20 cellular contexts compared by ENCODE assay signal in genomic region chr9:128529191-128529590, GRCh38. TPM values are rescaled to one million over a fixed set of nuclear protein-coding genes. Genes with fewer than 3 reads are reported as not detected.
DNase-seq lines count a peak whose midpoint lies in the region; ATAC-seq, FAIRE-seq and TF ChIP-seq lines count a peak whose summit lies in the region.
"Had no signal": no experiment of that assay in that cellular context is flagged by ENCODE, and none has a peak within 500 bp of the region (broad histone marks: within the 10 kb centered on the region; RNA-seq: fewer than 3 reads in every experiment).

No MANE protein-coding gene starts in this region.

- in situ Hi-C loops in HepG2 (cut with HindIII; ENCODE audit: extremely low pct_ligation_motif_present, low pct_unique_long_range_greater_than_20kb), result no loop called here

- H3K27me3 ChIP-seq in right lobe of liver, result no peaks in the 10 kb centered on the region
- H3K27me3 ChIP-seq in HepG2 (ENCODE audit: control insufficient read depth in 1 of 2, insufficient read depth in 2 of 2, low read length in 2 of 2), result no peaks in the 10 kb centered on the region
- no peaks in the 10 kb centered on the region for H3K27me3 ChIP-seq in endothelial cell of umbilical vein (ENCODE audit: control insufficient read depth in 2 of 2, insufficient read depth in 2 of 2, low read length in 2 of 2)
- no peaks in the 10 kb centered on the region for H3K27me3 ChIP-seq in spleen (replicated peaks in 1 of 7)
- H3K27me3 ChIP-seq in heart right ventricle, result no peaks in the 10 kb centered on the region
- H3K27me3 ChIP-seq: BE2C had no signal

- WGBS in right lobe of liver (ENCODE audit: insufficient coverage, low coverage, low lambda C conversion rate, missing lambda C conversion rate), result 63% methylated on average over 3 of the region's 4 CpGs
- WGBS in HepG2 (ENCODE audit: low lambda C conversion rate), result 92% methylated on average over 4 of the region's 4 CpGs
- 57 to 74% (median 63%) methylated on average over 4 of the region's 4 CpGs for WGBS in spleen, 5 donors
- WGBS in heart right ventricle, 2 donors, result 64 to 70% methylated on average over 4 of the region's 4 CpGs

- H3K36me3 ChIP-seq in right lobe of liver (peaks cover 5 to 77% (median 17%) of the 10 kb centered on the region in 4 donors), HepG2 (replicated peaks in 1 of 2; ENCODE audit: control insufficient read depth in 1 of 2, insufficient read depth in 2 of 2, low read length in 2 of 2) (peaks cover 13 to 53% of the 10 kb centered on the region in 2 experiments), endothelial cell of umbilical vein (ENCODE audit: control insufficient read depth in 2 of 2, extremely low read depth in 1 of 2, insufficient read depth in 2 of 2, low read length in 2 of 2) (peaks cover 5 to 8% of the 10 kb centered on the region in 2 experiments), spleen (peaks cover 0 to 100% (median 95%) of the 10 kb centered on the region in 6 donors), heart right ventricle (peaks cover 0 to 100% (median 73%) of the 10 kb centered on the region in 9 donors)

- POLR2A ChIA-PET in HepG2 (lab: Yijun Ruan, JAX) (no interaction called here), endothelial cell of umbilical vein (lab: Charles Lee) (interaction anchor here (1.3 kb wide), 1 partner anchor 25 kb away, joined by 3 read pairs; no protein-coding TSS in a partner anchor)

- H3K4me2 ChIP-seq in HepG2 (ENCODE audit: low read depth, low read length) (no peak overlapping the region), endothelial cell of umbilical vein (ENCODE audit: insufficient read depth, low read length) (peak overlapping the region; percentile 1)

- TF ChIP-seq CTCF in right lobe of liver (IDR thresholded peaks at IDR 0.05), result no peak
- TF ChIP-seq CTCF in HepG2 (CRISPR knock-in tag; IDR thresholded peaks at IDR 0.05), result no peak
- no peak for TF ChIP-seq CTCF in endothelial cell of umbilical vein (IDR thresholded peaks at IDR 0.05; ENCODE audit: extremely low read depth in 1 of 2, insufficient read depth in 1 of 2, low read depth in 1 of 2, low read length in 2 of 2)
- TF ChIP-seq CTCF in spleen (IDR thresholded peaks at IDR 0.05 in 8 of 11, conservative IDR thresholded peaks at IDR 0.05 in 3 of 11), result no peak
- TF ChIP-seq CTCF in heart right ventricle (IDR thresholded peaks at IDR 0.05), result no peak

- BruUV-seq in HepG2 (replicated peaks; lab: Mats Ljungman, UMichigan) (no TSS peak), endothelial cell of umbilical vein (replicated peaks; lab: Mats Ljungman, UMichigan) (no TSS peak)

- H3K4me1 ChIP-seq in right lobe of liver (no peaks in the 10 kb centered on the region), HepG2 (ENCODE audit: insufficient read depth, low read length) (no peaks in the 10 kb centered on the region), endothelial cell of umbilical vein (ENCODE audit: control insufficient read depth, extremely low read depth, insufficient read depth, low read length) (peaks cover 14% of the 10 kb centered on the region), spleen (peaks cover 0 to 7% (median 0%) of the 10 kb centered on the region in 6 donors), heart right ventricle (no peaks in the 10 kb centered on the region)
- H3K4me1 ChIP-seq: BE2C had no signal

- H4K20me1 ChIP-seq in HepG2 (ENCODE audit: insufficient read depth, low read length) (no peaks in the 10 kb centered on the region), endothelial cell of umbilical vein (replicated peaks; ENCODE audit: control insufficient read depth, extremely low read depth, insufficient read depth, low read length) (no peaks in the 10 kb centered on the region)

- no peak for TF ChIP-seq RAD21 in HepG2 (CRISPR knock-in tag; IDR thresholded peaks at IDR 0.05)

- H3K27ac ChIP-seq in right lobe of liver, result no peak overlapping the region
- no peak overlapping the region for H3K27ac ChIP-seq in HepG2 (ENCODE audit: extremely low read length, insufficient read depth, low read length)
- peak overlapping the region; percentile 25 for H3K27ac ChIP-seq in endothelial cell of umbilical vein (ENCODE audit: insufficient read depth, low read depth, low read length)
- H3K27ac ChIP-seq in spleen, result peak overlapping the region in 5 of 8 donors; percentile 4 to 50 (median 28)
- no peak overlapping the region for H3K27ac ChIP-seq in heart right ventricle

- peak; percentile 22 to 84 (median 53) for ATAC-seq in right lobe of liver
- ATAC-seq in HepG2, result no peak
- no peak for ATAC-seq in heart right ventricle
- ATAC-seq: CD8-positive, alpha-beta T cell had no signal

- no peak for FAIRE-seq in HepG2 (lab: Jason Lieb, UNC)
- peak; percentile 84 for FAIRE-seq in endothelial cell of umbilical vein (lab: Jason Lieb, UNC)
- FAIRE-seq: D721Med had no signal

- TF ChIP-seq POLR2A in right lobe of liver (IDR thresholded peaks at IDR 0.05) (no peak), HepG2 (IDR thresholded peaks at IDR 0.05; ENCODE audit: insufficient read depth in 1 of 2, low read depth in 2 of 2, low read length in 2 of 2) (no peak), endothelial cell of umbilical vein (IDR thresholded peaks at IDR 0.05; ENCODE audit: low read depth, low read length) (no peak), spleen (IDR thresholded peaks at IDR 0.05) (no peak)

- H3K9ac ChIP-seq in HepG2 (ENCODE audit: insufficient read depth, low read depth, low read length) (no peak overlapping the region), endothelial cell of umbilical vein (replicated peaks; ENCODE audit: extremely low read depth, insufficient read depth, low read length) (no peak overlapping the region)

- H3K9me3 ChIP-seq in right lobe of liver, result no peaks in the 10 kb centered on the region
- H3K9me3 ChIP-seq in HepG2 (ENCODE audit: low read length), result no peaks in the 10 kb centered on the region
- H3K9me3 ChIP-seq in endothelial cell of umbilical vein (replicated peaks; ENCODE audit: control insufficient read depth, insufficient read depth, low read length), result no peaks in the 10 kb centered on the region
- no peaks in the 10 kb centered on the region for H3K9me3 ChIP-seq in spleen
- no peaks in the 10 kb centered on the region for H3K9me3 ChIP-seq in heart right ventricle
- H3K9me3 ChIP-seq: BE2C had no signal

- DNase-seq in right lobe of liver (no peak), HepG2 (ENCODE audit: low spot score) (no peak), M059J (ENCODE audit: low read depth) (peak; percentile 15), endothelial cell of umbilical vein (ENCODE audit: low read depth, low spot score) (peak; percentile 20), spleen (no peak), heart right ventricle (no peak), NK-92 (lab: John Stamatoyannopoulos, UW; ENCODE audit: unreplicated experiment) (no peak), iPS-NIHi11 (ENCODE audit: low spot score) (no peak)
- DNase-seq: BE2C; CD8-positive, alpha-beta T cell; DMS79; H9; NCI-H1417; NCI-H1930; NCI-H2171; NCI-H446; NCI-H69; NK-92 treated with Interleukin-12 subunit alpha and Interleukin-12 subunit beta, amount 100 ng/mL, for 24 hours; SIG-M5 had no signal

- dilution Hi-C loops in endothelial cell of umbilical vein (cut with MboI; ENCODE audit: extremely low pct_ligation_motif_present, low sequenced_read_pairs), result no loop called here

- TF ChIP-seq EP300 in HepG2 (IDR thresholded peaks at IDR 0.05; ENCODE audit: low read depth in 2 of 2, low read length in 2 of 2), result no peak
- no peak for TF ChIP-seq EP300 in HepG2 (CRISPR knock-in tag; IDR thresholded peaks at IDR 0.05; ENCODE audit: borderline replicate concordance)

- no peak overlapping the region for H3K4me3 ChIP-seq in right lobe of liver
- H3K4me3 ChIP-seq in HepG2 (replicated peaks in 1 of 3; ENCODE audit: insufficient read depth in 1 of 3, low read depth in 2 of 3, low read length in 3 of 3), result no peak overlapping the region
- no peak overlapping the region for H3K4me3 ChIP-seq in endothelial cell of umbilical vein (replicated peaks in 1 of 3; ENCODE audit: insufficient read depth in 1 of 3, low read depth in 1 of 3, low read length in 3 of 3)
- no peak overlapping the region for H3K4me3 ChIP-seq in spleen
- no peak overlapping the region for H3K4me3 ChIP-seq in heart right ventricle

- CTCF ChIA-PET in HepG2 (lab: Yijun Ruan, JAX; ENCODE audit: low intra/inter-chr PET ratio, low total read pairs), result no interaction called here
- CTCF ChIA-PET in endothelial cell of umbilical vein (lab: Charles Lee), result interaction anchor here (1.2 to 3.9 kb wide), 4 partner anchors 8 to 90 kb away, joined by 4 to 11 read pairs (median 6); partner anchors contain the start of gene GLE1

- intact Hi-C loops in right lobe of liver (cut with DNase I), result loop anchor here in 1 of 2 donors (10.0 kb wide), 1 partner anchor 56 kb away; no protein-coding TSS in a partner anchor
- intact Hi-C loops in HepG2 (cut with micrococcal nuclease; ENCODE audit: unreplicated experiment), result no loop called here
- intact Hi-C loops in endothelial cell of umbilical vein (cut with micrococcal nuclease), result no loop called here
- intact Hi-C loops in spleen (cut with DNase I; ENCODE audit: low total_unique reads), result no loop called here
- intact Hi-C loops in heart right ventricle (cut with DNase I), result loop anchor here in 3 of 10 donors (5.0 to 10.0 kb wide), 4 partner anchors 54 to 1092 kb away; no protein-coding TSS in a partner anchor

- H3K9me1 ChIP-seq in endothelial cell of umbilical vein (replicated peaks; ENCODE audit: control insufficient read depth, extremely low read depth, insufficient read depth, low read length), result no peaks in the 10 kb centered on the region

- H3K79me2 ChIP-seq in HepG2 (ENCODE audit: insufficient read depth, low read length), result no peaks in the 10 kb centered on the region
- no peaks in the 10 kb centered on the region for H3K79me2 ChIP-seq in endothelial cell of umbilical vein (ENCODE audit: control insufficient read depth, insufficient read depth, low read length)

- no peak overlapping the region for H2AFZ ChIP-seq in HepG2 (ENCODE audit: low read length)
- no peak overlapping the region for H2AFZ ChIP-seq in endothelial cell of umbilical vein (ENCODE audit: low read depth, low read length)

RNA-seq across cellular contexts. Expression of gene SPTAN1, which starts 23.2 kb away (rescaled TPM):
- total RNA-seq in right lobe of liver, result 100 to 1,000 TPM in 2 of 6 experiments, 10 to 100 TPM in 4; 74.6 to 141 (median 98.6) TPM
- total RNA-seq in HepG2 (2016; rRNA removed; fragmentation: Illumina TruSeq; extraction: Trizol), result 23.5 and 106 TPM in 2 replicates
- 19.2 and 22.6 TPM in 2 replicates for total RNA-seq in HepG2 (2016; cell fraction: cytosol; rRNA removed; fragmentation: Illumina TruSeq; extraction: Trizol; ENCODE audit: low read depth)
- 14.5 and 107 TPM in 2 replicates for total RNA-seq in HepG2 (2016; cell fraction: insoluble cytoplasmic fraction; rRNA removed; fragmentation: Illumina TruSeq; extraction: Trizol)
- 14.3 and 15.6 TPM in 2 replicates for total RNA-seq in HepG2 (2016; cell fraction: membrane; rRNA removed; fragmentation: Illumina TruSeq; extraction: Trizol)
- total RNA-seq in HepG2 (2016; cell fraction: nucleus; rRNA removed; fragmentation: Illumina TruSeq; extraction: Trizol), result 180 and 199 TPM in 2 replicates
- polyA plus RNA-seq in HepG2 (2011; rRNA removed), result 111 and 132 TPM in 2 replicates
- 28.2 and 51.8 TPM in 2 replicates for polyA plus RNA-seq in HepG2 (2011; cell fraction: cytosol; rRNA removed)
- 885 and 1,070 TPM in 2 replicates for polyA plus RNA-seq in HepG2 (2011; cell fraction: nucleus; rRNA removed)
- polyA plus RNA-seq in HepG2 (2012), result 97.6 and 98.5 TPM in 2 replicates
- 6.9 and 7.2 TPM in 2 replicates for polyA plus RNA-seq in HepG2 (2016; cell fraction: cytosol; fragmentation: Illumina TruSeq; extraction: Trizol; ENCODE audit: low read depth)
- polyA plus RNA-seq in HepG2 (2016; cell fraction: insoluble cytoplasmic fraction; fragmentation: Illumina TruSeq; extraction: Trizol; ENCODE audit: low read depth), result 14.9 and 21.0 TPM in 2 replicates
- polyA plus RNA-seq in HepG2 (2016; cell fraction: membrane; fragmentation: Illumina TruSeq; extraction: Trizol; ENCODE audit: low read depth), result 6.9 and 9.5 TPM in 2 replicates
- 274 and 280 TPM in 2 replicates for polyA plus RNA-seq in HepG2 (2016; cell fraction: nucleus; fragmentation: Illumina TruSeq; extraction: Trizol; ENCODE audit: insufficient read depth, low read depth)
- 319 and 464 TPM in 2 replicates for polyA minus RNA-seq in HepG2 (2011; rRNA and poly(A)+ RNA removed; ENCODE audit: low replicate concordance)
- 48.3 and 55.2 TPM in 2 replicates for polyA minus RNA-seq in HepG2 (2011; cell fraction: cytosol; rRNA and poly(A)+ RNA removed)
- polyA minus RNA-seq in HepG2 (2011; cell fraction: nucleus; rRNA and poly(A)+ RNA removed), result 960 and 1,011 TPM in 2 replicates
- 116 and 198 TPM in 2 replicates for total RNA-seq in M059J (2014; rRNA removed; shearing (Covaris generic))
- total RNA-seq in endothelial cell of umbilical vein, result 478 and 502 TPM in 2 replicates
- polyA plus RNA-seq in endothelial cell of umbilical vein, result 408 and 487 TPM in 2 replicates
- 284 and 296 TPM in 2 replicates for polyA plus RNA-seq in endothelial cell of umbilical vein (2011; cell fraction: cytosol; rRNA removed)
- polyA plus RNA-seq in endothelial cell of umbilical vein (2011; cell fraction: nucleus; rRNA removed), result 1,491 and 2,052 TPM in 2 replicates
- polyA plus RNA-seq in endothelial cell of umbilical vein (2012), result 314 and 340 TPM in 2 replicates
- polyA minus RNA-seq in endothelial cell of umbilical vein, result 1,082 and 1,224 TPM in 2 replicates
- polyA minus RNA-seq in endothelial cell of umbilical vein (2011; cell fraction: cytosol; rRNA and poly(A)+ RNA removed), result 173 TPM
- polyA minus RNA-seq in endothelial cell of umbilical vein (2011; cell fraction: nucleus; rRNA and poly(A)+ RNA removed), result 1,144 and 1,213 TPM in 2 replicates
- total RNA-seq in spleen, result 100 to 1,000 TPM; 228 to 386 (median 292) TPM
- 100 to 1,000 TPM in 2 of 3 donors, 10 to 100 TPM in 1; 83.4 to 147 (median 118) TPM for polyA plus RNA-seq in spleen
- total RNA-seq in heart right ventricle, result 100 to 1,000 TPM; 250 to 449 (median 379) TPM
- polyA plus RNA-seq in heart right ventricle, result 100 to 1,000 TPM; 119 to 177 TPM

RNA-seq across cellular contexts. Expression of gene GLE1, which starts 24.7 kb away (rescaled TPM):
- total RNA-seq in right lobe of liver (10 to 100 TPM; 10.5 to 15.9 (median 13.2) TPM), HepG2 (2016; rRNA removed; fragmentation: Illumina TruSeq; extraction: Trizol) (28.8 and 41.1 TPM in 2 replicates), endothelial cell of umbilical vein (20.5 and 22.6 TPM in 2 replicates), spleen (10 to 100 TPM; 20.8 to 31.2 (median 25.8) TPM), heart right ventricle (10 to 100 TPM; 15.0 to 24.5 (median 19.9) TPM)
- 7.4 and 7.9 TPM in 2 replicates for total RNA-seq in HepG2 (2016; cell fraction: cytosol; rRNA removed; fragmentation: Illumina TruSeq; extraction: Trizol; ENCODE audit: low read depth)
- 29.6 and 39.3 TPM in 2 replicates for total RNA-seq in HepG2 (2016; cell fraction: insoluble cytoplasmic fraction; rRNA removed; fragmentation: Illumina TruSeq; extraction: Trizol)
- total RNA-seq in HepG2 (2016; cell fraction: membrane; rRNA removed; fragmentation: Illumina TruSeq; extraction: Trizol), result 17.1 and 18.6 TPM in 2 replicates
- total RNA-seq in HepG2 (2016; cell fraction: nucleus; rRNA removed; fragmentation: Illumina TruSeq; extraction: Trizol), result 14.9 and 16.3 TPM in 2 replicates
- polyA plus RNA-seq in HepG2 (2011; rRNA removed) (10.6 and 14.7 TPM in 2 replicates), endothelial cell of umbilical vein (12.2 and 13.0 TPM in 2 replicates), spleen (10 to 100 TPM; 14.3 to 15.1 (median 14.7) TPM), heart right ventricle (10 to 100 TPM; 10.5 to 12.4 TPM)
- polyA plus RNA-seq in HepG2 (2011; cell fraction: cytosol; rRNA removed), result 10.5 TPM in 2 replicates
- 7.6 and 8.6 TPM in 2 replicates for polyA plus RNA-seq in HepG2 (2011; cell fraction: nucleus; rRNA removed)
- polyA plus RNA-seq in HepG2 (2012), result 9.6 and 10.9 TPM in 2 replicates
- polyA plus RNA-seq in HepG2 (2016; cell fraction: cytosol; fragmentation: Illumina TruSeq; extraction: Trizol; ENCODE audit: low read depth), result 3.1 and 3.9 TPM in 2 replicates
- 33.8 and 35.3 TPM in 2 replicates for polyA plus RNA-seq in HepG2 (2016; cell fraction: insoluble cytoplasmic fraction; fragmentation: Illumina TruSeq; extraction: Trizol; ENCODE audit: low read depth)
- 10.7 and 11.7 TPM in 2 replicates for polyA plus RNA-seq in HepG2 (2016; cell fraction: membrane; fragmentation: Illumina TruSeq; extraction: Trizol; ENCODE audit: low read depth)
- polyA plus RNA-seq in HepG2 (2016; cell fraction: nucleus; fragmentation: Illumina TruSeq; extraction: Trizol; ENCODE audit: insufficient read depth, low read depth), result 21.8 and 23.3 TPM in 2 replicates
- 26.2 and 106 TPM in 2 replicates for polyA minus RNA-seq in HepG2 (2011; rRNA and poly(A)+ RNA removed; ENCODE audit: low replicate concordance)
- 14.9 and 17.1 TPM in 2 replicates for polyA minus RNA-seq in HepG2 (2011; cell fraction: cytosol; rRNA and poly(A)+ RNA removed)
- polyA minus RNA-seq in HepG2 (2011; cell fraction: nucleus; rRNA and poly(A)+ RNA removed), result 5.7 and 7.5 TPM in 2 replicates
- 48.2 and 61.4 TPM in 2 replicates for total RNA-seq in M059J (2014; rRNA removed; shearing (Covaris generic))
- 15.0 and 15.6 TPM in 2 replicates for polyA plus RNA-seq in endothelial cell of umbilical vein (2011; cell fraction: cytosol; rRNA removed)
- polyA plus RNA-seq in endothelial cell of umbilical vein (2011; cell fraction: nucleus; rRNA removed), result 19.0 and 21.0 TPM in 2 replicates
- 13.8 and 19.3 TPM in 2 replicates for polyA plus RNA-seq in endothelial cell of umbilical vein (2012)
- polyA minus RNA-seq in endothelial cell of umbilical vein, result 22.7 and 25.7 TPM in 2 replicates
- 66.6 TPM for polyA minus RNA-seq in endothelial cell of umbilical vein (2011; cell fraction: cytosol; rRNA and poly(A)+ RNA removed)
- 6.4 and 10.0 TPM in 2 replicates for polyA minus RNA-seq in endothelial cell of umbilical vein (2011; cell fraction: nucleus; rRNA and poly(A)+ RNA removed)

Comparison
In these comparisons a context has a peak if more than half of its experiments do, and no peak if none do; other contexts are left out.
1. ATAC-seq: peak in right lobe of liver (4 of 4); none in HepG2 (single experiment) and heart right ventricle (0 of 8).
2. DNase-seq: peak in M059J (single experiment) and endothelial cell of umbilical vein (single experiment); none in right lobe of liver (0 of 3), HepG2 (single experiment), spleen (single experiment), heart right ventricle (0 of 2), NK-92 (single experiment) and iPS-NIHi11 (single experiment).
3. H3K27ac ChIP-seq: peak in endothelial cell of umbilical vein (single experiment) and spleen (5 of 8); none in right lobe of liver (0 of 3), HepG2 (single experiment) and heart right ventricle (0 of 10).